ENCODE assay signal across 12 cellular contexts in genomic region chr17:50127661-50128361, GRCh38. TPM values are rescaled to one million over a fixed set of nuclear protein-coding genes. Genes with fewer than 3 reads are reported as not detected.
DNase-seq lines count a peak whose midpoint lies in the region; ATAC-seq, FAIRE-seq and TF ChIP-seq lines count a peak whose summit lies in the region.
"Had no signal": no experiment of that assay in that cellular context is flagged by ENCODE, and none has a peak within 500 bp of the region (broad histone marks: within the 10 kb centered on the region; RNA-seq: fewer than 3 reads in every experiment).

No MANE protein-coding gene starts in this region.

- ATAC-seq in HG03378 (IDR thresholded peaks at IDR 0.05; ENCODE audit: unreplicated experiment) = no peak
- ATAC-seq: left lobe of liver had no signal

- H3K4me3 ChIP-seq in NB4 (ENCODE audit: low read depth, low read length) = no peak overlapping the region

- H3K27ac Mint-ChIP-seq in brain = peak overlapping the region in 4 of 5 experiments; percentile 13 to 99 (median 64)
- H3K27ac Mint-ChIP-seq in nephron = peak overlapping the region; percentile 73 to 99 (median 95)

- H3K27me3 Mint-ChIP-seq in brain (peaks cover 4% of the 10 kb centered on the region), nephron (ENCODE audit: low read depth) (peaks cover 13% of the 10 kb centered on the region)

- H3K4me1 Mint-ChIP-seq in brain = peaks cover 76% of the 10 kb centered on the region
- H3K4me1 Mint-ChIP-seq in nephron = peaks cover 33% of the 10 kb centered on the region

- H3K9me3 Mint-ChIP-seq in brain (no peaks in the 10 kb centered on the region), nephron (no peaks in the 10 kb centered on the region)

- DNase-seq in GM12891 (ENCODE audit: insufficient read length, low spot score) = no peak
- peak; percentile 74 for DNase-seq in NB4 (ENCODE audit: low read depth)
- no peak for DNase-seq in GM19239 (ENCODE audit: insufficient read length, low spot score)
- DNase-seq in NCI-H2029 (lab: John Stamatoyannopoulos, UW) = no peak
- DNase-seq in central memory CD4-positive, alpha-beta T cell = no peak
- DNase-seq: activated T-cell treated with anti-CD3 and anti-CD28 coated beads, Interleukin-2, amount 50 U/mL, for 1 hour; brain microvascular endothelial cell; NCI-H774 had no signal

- peaks cover 8% of the 10 kb centered on the region for H3K36me3 Mint-ChIP-seq in brain
- H3K36me3 Mint-ChIP-seq in nephron (ENCODE audit: low read depth) = peaks cover 9% of the 10 kb centered on the region

- TF ChIP-seq POLR2A in GM12891 (IDR thresholded peaks at IDR 0.05; ENCODE audit: low read depth, low read length) = no peak
- TF ChIP-seq POLR2A in NB4 (IDR thresholded peaks at IDR 0.05; ENCODE audit: extremely low read depth, insufficient read length) = no peak

- no peak for FAIRE-seq in GM12891 (lab: Jason Lieb, UNC)
- FAIRE-seq in GM19239 (lab: Jason Lieb, UNC) = no peak

- TF ChIP-seq CTCF in NB4 (IDR thresholded peaks at IDR 0.05; ENCODE audit: low read depth, low read length) (no peak), brain (conservative IDR thresholded peaks at IDR 0.05) (no peak), nephron (IDR thresholded peaks at IDR 0.05; ENCODE audit: unreplicated experiment in 3 of 3) (no peak)

- H3K4me3 Mint-ChIP-seq in brain (peak overlapping the region; percentile 91 to 100 (median 95)), nephron (peak overlapping the region; percentile 98 to 100 (median 99))

TF ChIP-seq in GM12891, 5 proteins besides CTCF, POLR2A, EP300 and RAD21:
- no peak for TF ChIP-seq POLR2AphosphoS5 (IDR thresholded peaks at IDR 0.05; ENCODE audit: low read depth, low read length)
- 0 out of 2 replicates have a peak, but pooled peaks have one; percentile 0 for TF ChIP-seq SPI1 (IDR thresholded peaks at IDR 0.05; ENCODE audit: low read depth, low read length)
- no peak for TF ChIP-seq PAX5 (IDR thresholded peaks at IDR 0.05; ENCODE audit: insufficient read depth, low read length, severe bottlenecking)

RNA-seq across cellular contexts. Expression of gene SAMD14, which starts 2.1 kb away (rescaled TPM):
- polyA plus RNA-seq in GM12891 (2012; ENCODE audit: low read depth, missing spikeins) = 0.72 TPM
- 24.4 TPM for polyA plus RNA-seq in brain (ENCODE audit: insufficient read depth, low read depth, low replicate concordance)

RNA-seq across cellular contexts. Expression of gene PPP1R9B, which starts 22.7 kb away (rescaled TPM):
- 52.5 TPM for polyA plus RNA-seq in GM12891 (2012; ENCODE audit: low read depth, missing spikeins)
- polyA plus RNA-seq in brain (ENCODE audit: insufficient read depth, low read depth, low replicate concordance) = 53.1 TPM

RNA-seq across cellular contexts. Expression of gene PDK2, which starts 32.7 kb away (rescaled TPM):
- polyA plus RNA-seq in GM12891 (2012; ENCODE audit: low read depth, missing spikeins) = 8.8 TPM
- polyA plus RNA-seq in brain (ENCODE audit: insufficient read depth, low read depth, low replicate concordance) = 80.8 TPM

RNA-seq across cellular contexts. Expression of gene SGCA, which starts 38.0 kb away (rescaled TPM):
- polyA plus RNA-seq in GM12891 (2012; ENCODE audit: low read depth, missing spikeins) = 1.3 TPM
- 1.6 TPM for polyA plus RNA-seq in brain (ENCODE audit: insufficient read depth, low read depth, low replicate concordance)
